ENCODE assay signal across 13 cellular contexts in the genomic region with DNA sequence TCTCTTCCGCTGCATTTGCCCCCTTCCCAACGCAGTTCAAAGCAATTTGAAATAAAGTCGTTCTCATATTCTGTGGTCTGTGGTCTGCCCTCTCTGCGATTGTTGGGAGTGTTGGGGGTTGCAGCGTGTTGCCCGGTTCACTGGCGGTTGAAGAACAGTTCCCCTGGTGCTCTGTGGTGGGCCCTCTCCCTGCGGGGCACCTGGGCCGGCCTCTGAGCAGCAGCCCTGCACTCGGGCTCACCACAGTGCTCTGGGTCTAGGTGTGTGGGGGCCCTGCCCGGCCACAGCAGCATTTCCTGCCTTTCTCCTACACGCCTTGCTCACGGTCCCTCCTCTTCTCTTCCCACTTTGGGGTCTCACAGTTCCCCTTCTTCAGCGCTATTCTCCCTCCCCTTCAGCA. TPM values are rescaled to one million over a fixed set of nuclear protein-coding genes. Genes with fewer than 3 reads are reported as not detected.
"Had no signal": no experiment of that assay in that cellular context is flagged by ENCODE, and none has a peak within 500 bp of the region (broad histone marks: within the 10 kb centered on the region; RNA-seq: fewer than 3 reads in every experiment).

No MANE protein-coding gene starts in this region.

RNA-seq across cellular contexts. Expression of gene CXorf49B, which starts 4.0 kb away (rescaled TPM):
- total RNA-seq: activated B cell treated with CpG ODN at 0.5 μM for 24 hours; activated CD4-positive, alpha-beta memory T cell treated with anti-CD3 and anti-CD28 coated beads for 36 hours; activated CD4-positive, alpha-beta T cell treated with anti-CD3 and anti-CD28 coated beads, Interleukin-2, amount 10 ng/mL, durations not matched to agents 24 days and 14 days; activated CD8-positive, alpha-beta memory T cell treated with anti-CD3 and anti-CD28 coated beads for 36 hours; activated naive CD8-positive, alpha-beta T cell treated with anti-CD3 and anti-CD28 coated beads, Interleukin-2, amount 10 ng/mL, durations not matched to agents 7 days and 5 days; activated T-helper 2 cell treated with anti-CD3 and anti-CD28 coated beads, Interferon-gamma antibody, Interleukin-2, Interleukin-4, amounts not matched to agents 10 μg/mL and 5 μg/mL and 100 μg/mL, durations not matched to agents 14 hours and 24 hours and 36 hours; adrenal gland; aorta; astrocyte; body of pancreas; breast epithelium; cardiac septum; cerebellum had no signal

RNA-seq across cellular contexts. Expression of gene CXorf49, which starts 49.0 kb away (rescaled TPM):
- total RNA-seq: activated B cell treated with CpG ODN at 0.5 μM for 24 hours; activated CD4-positive, alpha-beta memory T cell treated with anti-CD3 and anti-CD28 coated beads for 36 hours; activated CD4-positive, alpha-beta T cell treated with anti-CD3 and anti-CD28 coated beads, Interleukin-2, amount 10 ng/mL, durations not matched to agents 24 days and 14 days; activated CD8-positive, alpha-beta memory T cell treated with anti-CD3 and anti-CD28 coated beads for 36 hours; activated naive CD8-positive, alpha-beta T cell treated with anti-CD3 and anti-CD28 coated beads, Interleukin-2, amount 10 ng/mL, durations not matched to agents 7 days and 5 days; activated T-helper 2 cell treated with anti-CD3 and anti-CD28 coated beads, Interferon-gamma antibody, Interleukin-2, Interleukin-4, amounts not matched to agents 10 μg/mL and 5 μg/mL and 100 μg/mL, durations not matched to agents 14 hours and 24 hours and 36 hours; adrenal gland; aorta; astrocyte; body of pancreas; breast epithelium; cardiac septum; cerebellum had no signal
